9 cellular contexts compared by ENCODE assay signal in the genomic region with DNA sequence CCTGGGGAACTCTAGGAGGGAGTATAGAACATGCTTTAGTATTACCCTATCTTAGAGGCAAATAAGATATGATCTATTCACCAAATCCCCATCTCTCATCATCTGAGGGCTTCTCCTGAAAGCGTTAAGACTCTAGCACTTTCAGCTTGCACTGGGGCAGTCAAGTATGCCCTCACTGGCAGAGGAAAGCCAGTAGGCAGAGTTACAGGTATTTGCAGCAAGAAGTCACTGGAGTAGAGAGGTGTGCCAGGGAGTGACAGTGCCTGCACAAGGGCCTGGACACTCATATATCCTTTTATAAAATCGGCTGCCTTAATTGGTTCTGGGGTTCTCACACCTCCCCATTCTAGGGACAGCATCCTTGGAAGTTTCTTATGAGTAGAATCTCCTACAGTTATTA. TPM values are rescaled to one million over a fixed set of nuclear protein-coding genes. Genes with fewer than 3 reads are reported as not detected.
"Had no signal": no experiment of that assay in that cellular context is flagged by ENCODE, and none has a peak within 500 bp of the region (broad histone marks: within the 10 kb centered on the region; RNA-seq: fewer than 3 reads in every experiment).

No MANE protein-coding gene starts in this region.

- H3K4me3 ChIP-seq: GM12878 had no signal

- FAIRE-seq: G401.6, GM12878, GM12891, GM12892, GM18507, GM19239 had no signal

- ATAC-seq: GM12878 had no signal

- DNase-seq: GDM1, GF-D8 had no signal

RNA-seq across cellular contexts. Expression of a gene that starts 31.9 kb away (rescaled TPM):
- total RNA-seq: G401, GM12878 had no signal
